ENCODE assay signal across 17 cellular contexts in genomic region chr7:117724898-117725297, GRCh38.
DNase-seq lines count a peak whose midpoint lies in the region; ATAC-seq, FAIRE-seq and TF ChIP-seq lines count a peak whose summit lies in the region.
"Had no signal": no experiment of that assay in that cellular context is flagged by ENCODE, and none has a peak within 500 bp of the region (broad histone marks: within the 10 kb centered on the region; RNA-seq: fewer than 3 reads in every experiment).

No MANE protein-coding gene starts in this region.

- no peak overlapping the region for H3K4me3 Mint-ChIP-seq in H9
- H3K4me3 Mint-ChIP-seq: CD4-positive, alpha-beta memory T cell had no signal

- H2AFZ ChIP-seq in H9 (ENCODE audit: low read length) (no peak overlapping the region), GM12878 (ENCODE audit: control insufficient read depth, low read depth, low read length) (no peak overlapping the region; the same call in 1 of the 2 replicates)

- no peak for FAIRE-seq in GM12878 (lab: Jason Lieb, UNC)
- FAIRE-seq: G401.6, GM12891, H54 had no signal

- H2BK15ac ChIP-seq in H9 (ENCODE audit: low read depth, low read length), result no peak overlapping the region; the same call in 1 of the 2 replicates

- H3K27me3 Mint-ChIP-seq in H9 (ENCODE audit: low read depth), result no peaks in the 10 kb centered on the region

- no CpG with 5 or more reads among the region's 3 CpGs for WGBS in H9 (ENCODE audit: extremely low coverage, insufficient read length, low lambda C conversion rate)
- WGBS in GM12878 (ENCODE audit: insufficient coverage, insufficient replicate concordance, low lambda C conversion rate, missing lambda C conversion rate), result 59% methylated on average over 3 of the region's 3 CpGs

- TF ChIP-seq RAD21 in GM12878 (IDR thresholded peaks at IDR 0.05; ENCODE audit: insufficient read depth, low read depth, low read length), result no peak

- no peak overlapping the region for H3K18ac ChIP-seq in H9 (ENCODE audit: insufficient read length, low read depth, low read length)

- no peaks in the 10 kb centered on the region for H3K23me2 ChIP-seq in H9 (ENCODE audit: insufficient read length, low read depth, low read length, poor library complexity, severe bottlenecking)

- CTCF ChIA-PET in GM12878 (lab: Yijun Ruan, JAX), result interaction anchor here (1.1 to 4.9 kb wide), 3 partner anchors 9 to 325 kb away, joined by 3 to 35 read pairs (median 9); no protein-coding TSS in a partner anchor

- H3K27ac ChIP-seq in H9 (ENCODE audit: insufficient read length, low read depth, low read length) (no peak overlapping the region), GM12878 (ENCODE audit: control insufficient read depth, insufficient read depth) (no peak overlapping the region)

- H3K4me2 ChIP-seq in H9 (ENCODE audit: insufficient read depth, insufficient read length, low read length) (no peak overlapping the region), GM12878 (ENCODE audit: control insufficient read depth, insufficient read depth) (no peak overlapping the region)

- H3K79me1 ChIP-seq in H9 (ENCODE audit: insufficient read depth, low read depth, low read length, poor library complexity, severe bottlenecking), result no peaks in the 10 kb centered on the region

- no peaks in the 10 kb centered on the region for H3K36me3 ChIP-seq in GM12878 (ENCODE audit: control insufficient read depth in 2 of 2, insufficient read depth in 2 of 2, low read length in 1 of 2)

- no peak overlapping the region for H4K5ac ChIP-seq in H9 (ENCODE audit: insufficient read length, low read depth, low read length)

- no peak overlapping the region for H2BK20ac ChIP-seq in H9 (ENCODE audit: low read depth, low read length, poor library complexity, severe bottlenecking)

- DNase-seq in GM12865 (ENCODE audit: low read depth), result peak; percentile 20
- DNase-seq in H9, result no peak
- no peak for DNase-seq in GM12878 (ENCODE audit: low read depth, low spot score)
- DNase-seq in myocyte (ENCODE audit: low read depth), result peak; percentile 13
- DNase-seq in activated gamma-delta T cell treated with Interleukin-2 at 50 U/mL for 16 hours, result no peak
- DNase-seq in kidney glomerular epithelial cell (lab: John Stamatoyannopoulos, UW), result no peak
- DNase-seq: C1 segment of cervical spinal cord; CD4-positive, alpha-beta memory T cell; COR-L47; DMS153; DND-41; GOT3; HCEC 1CT had no signal

- H3K36me3 Mint-ChIP-seq in H9 (ENCODE audit: insufficient read depth in 1 of 3, low read depth in 3 of 3), result peaks cover 2 to 19% (median 17%) of the 10 kb centered on the region in 3 experiments; a peak in 6 of 7 replicates
- H3K36me3 Mint-ChIP-seq: CD4-positive, alpha-beta memory T cell had no signal

- no peak overlapping the region for H4K91ac ChIP-seq in H9 (ENCODE audit: insufficient read length, low read depth, low read length)

- H3K4me1 ChIP-seq in H9 (ENCODE audit: insufficient read depth, low read length) (no peaks in the 10 kb centered on the region), GM12878 (ENCODE audit: control insufficient read depth, insufficient read depth, low read length) (no peaks in the 10 kb centered on the region)

- peaks cover 0 to 3% of the 10 kb centered on the region in 2 experiments; a peak in 3 of 4 replicates for H3K4me1 Mint-ChIP-seq in H9
- H3K4me1 Mint-ChIP-seq: CD4-positive, alpha-beta memory T cell had no signal

- H3T11ph ChIP-seq in H9 (ENCODE audit: low read length), result no peak overlapping the region

- H3K4ac ChIP-seq in H9 (ENCODE audit: low read depth, low read length), result no peak overlapping the region

- RAD21 ChIA-PET in GM12878 (lab: Charles Lee; ENCODE audit: unreplicated experiment), result interaction anchor here (1.9 kb wide), 1 partner anchor 10 kb away, joined by 5 read pairs; no protein-coding TSS in a partner anchor

- no peaks in the 10 kb centered on the region for H3K9me3 Mint-ChIP-seq in H9
- H3K9me3 Mint-ChIP-seq: CD4-positive, alpha-beta memory T cell had no signal

- SMC1A ChIA-PET in GM12878 (lab: Charles Lee; ENCODE audit: uncharacterized antibody, unreplicated experiment), result interaction anchor here (0.8 to 6.1 kb wide), 12 partner anchors 8 to 339 kb away, joined by 3 to 57 read pairs (median 4); no protein-coding TSS in a partner anchor

- H3K9me3 ChIP-seq in H9 (ENCODE audit: control insufficient read depth, low read depth, low read length), result no peaks in the 10 kb centered on the region
- no peaks in the 10 kb centered on the region for H3K9me3 ChIP-seq in GM12878 (replicated peaks; ENCODE audit: control insufficient read depth, insufficient read depth, low read length)

- H2AK5ac ChIP-seq in H9 (ENCODE audit: insufficient read length, low read length), result no peak overlapping the region

- no peak overlapping the region for H2BK120ac ChIP-seq in H9 (ENCODE audit: low read depth, low read length, poor library complexity, severe bottlenecking)

- H3K9ac ChIP-seq in H9 (ENCODE audit: extremely low read depth, insufficient read length, low read length) (peak overlapping the region; percentile 7), GM12878 (ENCODE audit: control insufficient read depth, insufficient read depth, low read length) (no peak overlapping the region)

- no peak overlapping the region for H3K14ac ChIP-seq in H9 (ENCODE audit: insufficient read depth, low read length)

- peak; percentile 17; the same call in 1 of the 3 replicates for ATAC-seq in GM12878
- ATAC-seq in HG02870 (IDR thresholded peaks at IDR 0.05; ENCODE audit: unreplicated experiment), result no peak

- TF ChIP-seq POLR2A in GM12878 (IDR thresholded peaks at IDR 0.05; ENCODE audit: low read depth, low read length), result no peak

- H2BK12ac ChIP-seq in H9 (ENCODE audit: insufficient read length, low read depth, low read length), result no peak overlapping the region

- H3K27me3 ChIP-seq in H9 (ENCODE audit: insufficient read depth, low read length) (no peaks in the 10 kb centered on the region), GM12878 (replicated peaks in 1 of 2; ENCODE audit: control insufficient read depth in 2 of 2, insufficient read depth in 2 of 2, low read length in 1 of 2) (no peaks in the 10 kb centered on the region)

- H3K4me3 ChIP-seq in GM12865 (ENCODE audit: low read depth, low read length) (no peak overlapping the region), GM12878 (no peak overlapping the region)

- TF ChIP-seq EP300 in GM12878 (IDR thresholded peaks at IDR 0.05; ENCODE audit: borderline replicate concordance in 1 of 2, control insufficient read depth in 1 of 2, low read depth in 2 of 2, low read length in 2 of 2), result no peak

- POLR2A ChIA-PET in GM12878 (lab: Charles Lee), result interaction anchor here (0.5 to 1.0 kb wide), 2 partner anchors 302 to 860 kb away, joined by 3 to 5 read pairs; no protein-coding TSS in a partner anchor

- H4K20me1 ChIP-seq in H9 (ENCODE audit: control insufficient read depth, insufficient read depth, insufficient read length) (no peaks in the 10 kb centered on the region), GM12878 (ENCODE audit: control insufficient read depth, insufficient read depth) (no peaks in the 10 kb centered on the region)

- no peak overlapping the region for H4K8ac ChIP-seq in H9 (replicated peaks; ENCODE audit: insufficient read length, low read depth, low read length)

- BruUV-seq in GM12878 (replicated peaks; lab: Mats Ljungman, UMichigan), result no TSS peak

- no peak overlapping the region for H2BK5ac ChIP-seq in H9 (ENCODE audit: insufficient read length, low read length)

- no peak overlapping the region for H3K56ac ChIP-seq in H9 (ENCODE audit: insufficient read length, low read depth, low read length)

- no peak overlapping the region for H3K27ac Mint-ChIP-seq in H9
- H3K27ac Mint-ChIP-seq: CD4-positive, alpha-beta memory T cell had no signal

- H3K23ac ChIP-seq in H9 (ENCODE audit: insufficient read length, low read depth, low read length), result no peak overlapping the region

- in situ Hi-C loops in GM12878 (cut with MboI), result loop anchor here (5.0 kb wide), 1 partner anchor 328 kb away; no protein-coding TSS in a partner anchor

- H3K79me2 ChIP-seq in H9 (ENCODE audit: insufficient read depth, low read length) (no peaks in the 10 kb centered on the region), GM12878 (ENCODE audit: control insufficient read depth, insufficient read depth, low read length) (no peaks in the 10 kb centered on the region)

- no peak for TF ChIP-seq CTCF in GM12865 (IDR thresholded peaks at IDR 0.05; ENCODE audit: insufficient read depth, low read depth, low read length, missing control alignments)
- no peak for TF ChIP-seq CTCF in H9 (conservative IDR thresholded peaks at IDR 0.05)
- no peak for TF ChIP-seq CTCF in GM12878 (IDR thresholded peaks at IDR 0.05 in 2 of 3, conservative IDR thresholded peaks at IDR 0.05 in 1 of 3; ENCODE audit: control insufficient read depth in 2 of 3, extremely low read depth in 1 of 3, insufficient read depth in 1 of 3, low read depth in 3 of 3, low read length in 3 of 3)

- intact Hi-C loops in GM12878 (cut with micrococcal nuclease; ENCODE audit: unreplicated experiment), result no loop called here

TF ChIP-seq in GM12878, 131 proteins besides CTCF, POLR2A, EP300 and RAD21:
- no peak for TF ChIP-seq CEBPB (IDR thresholded peaks at IDR 0.05; ENCODE audit: borderline replicate concordance in 1 of 2, low read depth in 2 of 2, low read length in 2 of 2)
- no peak for TF ChIP-seq PAX5 (IDR thresholded peaks at IDR 0.05; ENCODE audit: borderline replicate concordance, low read depth, low read length)
- no peak for TF ChIP-seq SRF (IDR thresholded peaks at IDR 0.05; ENCODE audit: low read depth in 2 of 2, low read length in 2 of 2)
- TF ChIP-seq E2F4 (IDR thresholded peaks at IDR 0.05; ENCODE audit: low read depth, low read length), result no peak

Comparison
In these comparisons a context has a peak if more than half of its experiments do, and no peak if none do; other contexts are left out.
1. DNase-seq: peak in GM12865 (single experiment) and myocyte (single experiment); none in H9 (single experiment), GM12878 (single experiment), activated gamma-delta T cell treated with Interleukin-2 at 50 U/mL for 16 hours (single experiment) and kidney glomerular epithelial cell (single experiment).